Comparison of ENCODE assay signal across 30 cellular contexts in the genomic region with DNA sequence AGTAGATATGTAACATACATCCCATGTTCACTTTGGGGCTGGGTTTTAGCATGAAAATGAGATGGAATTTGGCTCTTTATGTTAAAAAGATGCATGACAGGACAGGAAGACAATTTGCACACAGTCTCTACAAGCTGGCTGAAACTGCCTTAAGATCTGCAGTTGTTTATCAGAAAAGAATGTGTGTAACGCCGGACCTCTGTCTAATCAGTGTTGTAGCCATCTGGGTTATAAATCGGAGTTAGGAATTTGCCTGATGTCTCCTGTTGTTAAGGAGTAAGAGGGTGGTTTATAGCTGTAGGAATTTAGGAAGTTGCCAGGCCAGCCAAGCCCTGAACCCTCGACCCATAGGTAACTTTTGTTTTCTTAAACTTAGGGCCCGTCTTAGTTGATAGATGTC.
A peak's percentile ranks its signal among the peaks of the same experiment; 100 is the strongest.
DNase-seq lines count a peak whose midpoint lies in the region; ATAC-seq lines count a peak whose summit lies in the region.
"Had no signal": no experiment of that assay in that cellular context is flagged by ENCODE, and none has a peak within 500 bp of the region (broad histone marks: within the 10 kb centered on the region; RNA-seq: fewer than 3 reads in every experiment).

No MANE protein-coding gene starts in this region.

- no peak overlapping the region for H3K4me3 Mint-ChIP-seq in T-cell
- H3K4me3 Mint-ChIP-seq in activated naive CD8-positive, alpha-beta T cell treated with anti-CD3 and anti-CD28 coated beads for 36 hours, result no peak overlapping the region
- H3K4me3 Mint-ChIP-seq: activated CD8-positive, alpha-beta T cell treated with anti-CD3 and anti-CD28 coated beads for 36 hours; activated naive CD4-positive, alpha-beta T cell treated with anti-CD3 and anti-CD28 coated beads, Interleukin-2, amount 50 U/mL, for 24 hours; CD4-positive, CD25-positive, alpha-beta regulatory T cell; IgD-negative memory B cell; stimulated activated naive CD8-positive, alpha-beta T cell treated with anti-CD3 and anti-CD28 coated beads, Interleukin-15, Interleukin-2, amounts not matched to agents 100 ng/mL and 50 ng/mL, for 24 hours had no signal

- DNase-seq in A172 (ENCODE audit: low spot score), result peak; percentile 4
- peak; percentile 35 for DNase-seq in M059J (ENCODE audit: low read depth)
- DNase-seq in dedifferentiated amniotic fluid mesenchymal stem cell (ENCODE audit: extremely low spot score), result peak; percentile 20
- DNase-seq in mesenchymal stem cell, result peak; percentile 61
- no peak for DNase-seq in T-cell
- DNase-seq in stimulated activated naive CD8-positive, alpha-beta T cell treated with anti-CD3 and anti-CD28 coated beads, Interleukin-15, Interleukin-2, amounts not matched to agents 100 U/mL and 50 U/mL, for 24 hours, result no peak
- DNase-seq in activated naive CD4-positive, alpha-beta T cell (lab: John Stamatoyannopoulos, UW), result no peak
- no peak for DNase-seq in activated naive CD8-positive, alpha-beta T cell treated with anti-CD3 and anti-CD28 coated beads for 36 hours
- DNase-seq: 8988T; activated CD8-positive, alpha-beta T cell treated with anti-CD3 and anti-CD28 coated beads for 36 hours; aorta; CD4-positive, CD25-positive, alpha-beta regulatory T cell; effector memory CD4-positive, alpha-beta T cell; heart left ventricle; NCI-H1048; NCI-H2107; NCI-H345; NCI-H69; retina; SIG-M5; small intestine; testis had no signal

- H3K9ac ChIP-seq in mesenchymal stem cell (ENCODE audit: low read length), result no peak overlapping the region
- H3K9ac ChIP-seq: parathyroid adenoma had no signal

- peaks cover 2% of the 10 kb centered on the region for H3K4me1 ChIP-seq in mesenchymal stem cell (ENCODE audit: control insufficient read depth, insufficient read depth, low read depth, low read length)
- H3K4me1 ChIP-seq: heart left ventricle, parathyroid adenoma, testis had no signal

- H3K4me1 Mint-ChIP-seq in T-cell, result no peaks in the 10 kb centered on the region
- no peaks in the 10 kb centered on the region for H3K4me1 Mint-ChIP-seq in activated naive CD8-positive, alpha-beta T cell treated with anti-CD3 and anti-CD28 coated beads for 36 hours
- H3K4me1 Mint-ChIP-seq: activated naive CD4-positive, alpha-beta T cell treated with anti-CD3 and anti-CD28 coated beads, Interleukin-2, amount 50 U/mL, for 24 hours; CD4-positive, CD25-positive, alpha-beta regulatory T cell; IgD-negative memory B cell had no signal

- H2BK15ac ChIP-seq in mesenchymal stem cell (ENCODE audit: low read depth, poor library complexity, severe bottlenecking), result no peak overlapping the region

- H3K27ac ChIP-seq in mesenchymal stem cell (ENCODE audit: low read length, poor library complexity, severe bottlenecking), result no peak overlapping the region
- H3K27ac ChIP-seq: cardiac muscle cell, coronary artery, epithelial cell of prostate, heart left ventricle, parathyroid adenoma, testis had no signal

- H2BK5ac ChIP-seq in mesenchymal stem cell (ENCODE audit: low read depth, low read length, poor library complexity, severe bottlenecking), result no peak overlapping the region

- H3K9me3 ChIP-seq in mesenchymal stem cell (ENCODE audit: control insufficient read depth, low read length), result no peaks in the 10 kb centered on the region
- H3K9me3 ChIP-seq: heart left ventricle, testis had no signal

- no peak overlapping the region for H3K14ac ChIP-seq in mesenchymal stem cell (ENCODE audit: low read length in 2 of 2)

- no peak overlapping the region for H2BK120ac ChIP-seq in mesenchymal stem cell (ENCODE audit: low read depth, low read length)

- H3K36me3 Mint-ChIP-seq in T-cell, result no peaks in the 10 kb centered on the region
- no peaks in the 10 kb centered on the region for H3K36me3 Mint-ChIP-seq in activated naive CD8-positive, alpha-beta T cell treated with anti-CD3 and anti-CD28 coated beads for 36 hours
- H3K36me3 Mint-ChIP-seq: activated naive CD4-positive, alpha-beta T cell treated with anti-CD3 and anti-CD28 coated beads, Interleukin-2, amount 50 U/mL, for 24 hours; CD4-positive, CD25-positive, alpha-beta regulatory T cell; IgD-negative memory B cell had no signal

- H3K27me3 Mint-ChIP-seq in T-cell, result no peaks in the 10 kb centered on the region
- H3K27me3 Mint-ChIP-seq in activated naive CD8-positive, alpha-beta T cell treated with anti-CD3 and anti-CD28 coated beads for 36 hours, result no peaks in the 10 kb centered on the region
- H3K27me3 Mint-ChIP-seq: activated CD8-positive, alpha-beta T cell treated with anti-CD3 and anti-CD28 coated beads for 36 hours; activated naive CD4-positive, alpha-beta T cell treated with anti-CD3 and anti-CD28 coated beads, Interleukin-2, amount 50 U/mL, for 24 hours; CD4-positive, CD25-positive, alpha-beta regulatory T cell; IgD-negative memory B cell; stimulated activated naive CD8-positive, alpha-beta T cell treated with anti-CD3 and anti-CD28 coated beads, Interleukin-15, Interleukin-2, amounts not matched to agents 100 ng/mL and 50 ng/mL, for 24 hours had no signal

- no peak overlapping the region for H3K4me2 ChIP-seq in mesenchymal stem cell (ENCODE audit: low read length, poor library complexity, severe bottlenecking)

- peak overlapping the region; percentile 1 to 17 for H3K18ac ChIP-seq in mesenchymal stem cell (ENCODE audit: low read depth in 1 of 2, low read length in 2 of 2)

- H4K8ac ChIP-seq in mesenchymal stem cell (ENCODE audit: low read length), result no peak overlapping the region

- H3K4ac ChIP-seq in mesenchymal stem cell (ENCODE audit: low read depth in 1 of 2, low read length in 2 of 2), result peak overlapping the region in 1 of 2 experiments; percentile 78

- POLR2A ChIA-PET in T-cell (lab: Charles Lee), result interaction anchor here in 1 of 2 donors (0.6 kb wide), 1 partner anchor 19 kb away, joined by 3 read pairs; no protein-coding TSS in a partner anchor

- H2AFZ ChIP-seq in mesenchymal stem cell (ENCODE audit: low read depth, low read length), result no peak overlapping the region
- H2AFZ ChIP-seq: parathyroid adenoma had no signal

- no peak overlapping the region for H2AK5ac ChIP-seq in mesenchymal stem cell (ENCODE audit: low read length, severe bottlenecking)

- peaks cover 5 to 12% (median 9%) of the 10 kb centered on the region in 3 donors for H3K9me3 Mint-ChIP-seq in T-cell
- no peaks in the 10 kb centered on the region for H3K9me3 Mint-ChIP-seq in activated naive CD8-positive, alpha-beta T cell treated with anti-CD3 and anti-CD28 coated beads for 36 hours
- H3K9me3 Mint-ChIP-seq: activated naive CD4-positive, alpha-beta T cell treated with anti-CD3 and anti-CD28 coated beads, Interleukin-2, amount 50 U/mL, for 24 hours had no signal

- no peak overlapping the region for H3K23ac ChIP-seq in mesenchymal stem cell (ENCODE audit: low read length in 2 of 2)

- H3K79me1 ChIP-seq in mesenchymal stem cell (replicated peaks; ENCODE audit: low read length, poor library complexity, severe bottlenecking), result no peaks in the 10 kb centered on the region

- under 1% methylated on average over 3 of the region's 5 CpGs for WGBS in mesenchymal stem cell

- CTCF ChIA-PET in T-cell (lab: Charles Lee), result no interaction called here

- no peaks in the 10 kb centered on the region for H3K36me3 ChIP-seq in mesenchymal stem cell (ENCODE audit: control insufficient read depth in 1 of 2, insufficient read depth in 2 of 2, low read depth in 1 of 2, low read length in 2 of 2)
- H3K36me3 ChIP-seq: cardiac muscle cell, heart left ventricle had no signal

- H3K27me3 ChIP-seq in mesenchymal stem cell (ENCODE audit: control insufficient read depth in 1 of 2, insufficient read depth in 1 of 2, low read length in 2 of 2), result no peaks in the 10 kb centered on the region
- H3K27me3 ChIP-seq: cardiac muscle cell, heart left ventricle, testis had no signal

- H4K91ac ChIP-seq in mesenchymal stem cell (ENCODE audit: low read length), result no peak overlapping the region

- H3K27ac Mint-ChIP-seq in T-cell, result no peak overlapping the region
- H3K27ac Mint-ChIP-seq in activated naive CD8-positive, alpha-beta T cell treated with anti-CD3 and anti-CD28 coated beads for 36 hours, result no peak overlapping the region
- H3K27ac Mint-ChIP-seq: activated CD8-positive, alpha-beta T cell treated with anti-CD3 and anti-CD28 coated beads for 36 hours; activated naive CD4-positive, alpha-beta T cell treated with anti-CD3 and anti-CD28 coated beads, Interleukin-2, amount 50 U/mL, for 24 hours; activated T-helper 2 cell treated with anti-CD3 and anti-CD28 coated beads, Interferon-gamma antibody, Interleukin-2, Interleukin-4, amounts not matched to agents 10 μg/mL and 5 μg/mL and 100 μg/mL, durations not matched to agents 14 hours and 24 hours and 36 hours; CD4-positive, CD25-positive, alpha-beta regulatory T cell; IgD-negative memory B cell; stimulated activated naive CD8-positive, alpha-beta T cell treated with anti-CD3 and anti-CD28 coated beads, Interleukin-15, Interleukin-2, amounts not matched to agents 100 ng/mL and 50 ng/mL, for 24 hours had no signal

- H3K4me3 ChIP-seq in mesenchymal stem cell (ENCODE audit: insufficient read depth in 1 of 2, low read depth in 1 of 2, low read length in 2 of 2), result no peak overlapping the region
- H3K4me3 ChIP-seq: cardiac muscle cell, coronary artery, heart left ventricle, testis had no signal

- H2BK12ac ChIP-seq in mesenchymal stem cell (ENCODE audit: low read length in 2 of 2), result peak overlapping the region in 1 of 2 experiments; percentile 12

- no peak for ATAC-seq in T-cell (replicated peaks in 1 of 4)
- ATAC-seq in stimulated activated naive CD8-positive, alpha-beta T cell treated with anti-CD3 and anti-CD28 coated beads, Interleukin-15, Interleukin-2, amounts not matched to agents 100 U/mL and 50 U/mL, for 24 hours, result no peak
- ATAC-seq: activated CD8-positive, alpha-beta T cell treated with anti-CD3 and anti-CD28 coated beads for 36 hours; heart left ventricle had no signal

Comparison
In these comparisons a context has a peak if more than half of its experiments do, and no peak if none do; other contexts are left out.
1. DNase-seq: peak in A172 (single experiment), M059J (single experiment), dedifferentiated amniotic fluid mesenchymal stem cell (single experiment) and mesenchymal stem cell (single experiment); none in T-cell (0 of 34), stimulated activated naive CD8-positive, alpha-beta T cell treated with anti-CD3 and anti-CD28 coated beads, Interleukin-15, Interleukin-2, amounts not matched to agents 100 U/mL and 50 U/mL, for 24 hours (single experiment), activated naive CD4-positive, alpha-beta T cell (0 of 4) and activated naive CD8-positive, alpha-beta T cell treated with anti-CD3 and anti-CD28 coated beads for 36 hours (single experiment).